19 cellular contexts compared by ENCODE assay signal in the genomic region with DNA sequence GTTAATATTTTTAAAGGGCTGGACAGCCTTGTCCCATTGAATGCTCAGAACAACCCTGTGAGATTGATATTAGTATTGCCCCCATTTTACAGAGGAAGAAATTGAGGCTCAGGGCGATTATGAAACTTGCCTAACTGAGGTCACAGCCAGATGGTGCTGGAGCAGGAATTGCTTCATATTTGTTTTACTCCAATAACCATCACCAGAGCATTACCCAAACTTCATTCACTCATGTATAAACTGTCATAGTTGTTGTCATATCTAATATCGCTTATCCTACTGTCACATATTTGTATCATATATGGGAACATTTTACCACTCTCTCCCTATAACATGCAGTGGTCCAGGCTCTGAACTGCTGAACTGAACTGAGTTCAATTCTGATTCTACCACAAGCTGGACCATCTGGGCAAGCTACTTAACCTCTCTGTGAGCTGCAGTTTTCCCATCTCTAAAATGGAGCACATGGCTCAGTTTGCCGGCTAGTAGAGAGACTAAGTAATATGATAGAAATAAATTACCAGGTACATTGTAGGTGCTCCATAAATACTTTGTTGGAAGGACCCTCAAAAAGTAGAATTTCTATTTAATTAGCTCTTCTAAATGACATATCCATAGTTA.
"Had no signal": no experiment of that assay in that cellular context is flagged by ENCODE, and none has a peak within 500 bp of the region (broad histone marks: within the 10 kb centered on the region; RNA-seq: fewer than 3 reads in every experiment).

No MANE protein-coding gene starts in this region.

- ATAC-seq: naive thymus-derived CD4-positive, alpha-beta T cell; stimulated activated naive B cell treated with anti-CD40 and anti-IgM and Interleukin-4, amounts not matched to agents 10 μg/mL and 1 μg/mL and 100 μg/mL, for 72 hours had no signal

- H3K4me3 ChIP-seq: left ventricle myocardium inferior, mucosa of descending colon, tibial nerve had no signal

- DNase-seq: activated CD4-positive, alpha-beta T cell treated with anti-CD3 and anti-CD28 coated beads for 1 hour; activated CD4-positive, alpha-beta T cell treated with anti-CD3 and anti-CD28 coated beads, Interleukin-2, amount 50 U/mL, for 4 hours; activated effector memory CD4-positive, alpha-beta T cell treated with Interleukin-2 at 50 U/mL for 16 hours; activated T-cell treated with anti-CD3 and anti-CD28 coated beads, Interleukin-2, amount 50 U/mL, for 24 hours; effector memory CD4-positive, alpha-beta T cell; foreskin fibroblast; glutamatergic neuron; hypothalamus; left ventricle myocardium inferior; mucosa of descending colon; naive thymus-derived CD4-positive, alpha-beta T cell; retina; stimulated activated CD4-positive, alpha-beta T cell treated with anti-CD3 and anti-CD28 coated beads, Interleukin-2, amount 100 ng/mL, for 48 hours; stimulated activated naive B cell treated with anti-CD40 and anti-IgM and Interleukin-4, amounts not matched to agents 10 μg/mL and 1 μg/mL and 100 μg/mL, for 72 hours; T-cell had no signal

- H3K36me3 ChIP-seq: left ventricle myocardium inferior, tibial nerve had no signal

- H3K36me3 Mint-ChIP-seq: activated naive CD8-positive, alpha-beta T cell; brain; memory B cell; naive thymus-derived CD4-positive, alpha-beta T cell; stimulated activated naive B cell treated with anti-CD40 and anti-IgM and Interleukin-4, amounts not matched to agents 10 μg/mL and 1 μg/mL and 100 μg/mL, for 72 hours; T-cell had no signal

- H3K27ac Mint-ChIP-seq: activated naive CD8-positive, alpha-beta T cell; activated T-cell treated with anti-CD3 and anti-CD28 coated beads, Interleukin-2, amount 50 U/mL, for 24 hours; memory B cell; stimulated activated naive B cell treated with anti-CD40 and anti-IgM and Interleukin-4, amounts not matched to agents 10 μg/mL and 1 μg/mL and 100 μg/mL, for 72 hours had no signal

- H3K9me3 ChIP-seq: left ventricle myocardium inferior, mucosa of descending colon, tibial nerve had no signal

- H3K27me3 Mint-ChIP-seq: activated naive CD8-positive, alpha-beta T cell; activated T-cell treated with anti-CD3 and anti-CD28 coated beads, Interleukin-2, amount 50 U/mL, for 24 hours; memory B cell; naive thymus-derived CD4-positive, alpha-beta T cell; stimulated activated naive B cell treated with anti-CD40 and anti-IgM and Interleukin-4, amounts not matched to agents 10 μg/mL and 1 μg/mL and 100 μg/mL, for 72 hours; T-cell had no signal

- H3K27me3 ChIP-seq: tibial nerve had no signal

- H3K4me3 Mint-ChIP-seq: activated naive CD8-positive, alpha-beta T cell; activated T-cell treated with anti-CD3 and anti-CD28 coated beads, Interleukin-2, amount 50 U/mL, for 24 hours; brain; memory B cell; stimulated activated naive B cell treated with anti-CD40 and anti-IgM and Interleukin-4, amounts not matched to agents 10 μg/mL and 1 μg/mL and 100 μg/mL, for 72 hours; T-cell had no signal

- H3K9me3 Mint-ChIP-seq: activated T-cell treated with anti-CD3 and anti-CD28 coated beads, Interleukin-2, amount 50 U/mL, for 24 hours; memory B cell; naive thymus-derived CD4-positive, alpha-beta T cell; stimulated activated naive B cell treated with anti-CD40 and anti-IgM and Interleukin-4, amounts not matched to agents 10 μg/mL and 1 μg/mL and 100 μg/mL, for 72 hours; T-cell had no signal
